11 cellular contexts compared by ENCODE assay signal in genomic region chr4:128660361-128660964, GRCh38.
A peak's percentile ranks its signal among the peaks of the same experiment; 100 is the strongest.
DNase-seq lines count a peak whose midpoint lies in the region; ATAC-seq lines count a peak whose summit lies in the region.
"Had no signal": no experiment of that assay in that cellular context is flagged by ENCODE, and none has a peak within 500 bp of the region (broad histone marks: within the 10 kb centered on the region; RNA-seq: fewer than 3 reads in every experiment).

No MANE protein-coding gene starts in this region.

- DNase-seq in Right ventricle myocardium inferior (ENCODE audit: missing footprints), result no peak
- DNase-seq in cardiac septum (ENCODE audit: low spot score), result no peak
- DNase-seq in fibroblast of the conjunctiva (ENCODE audit: low read depth), result peak; percentile 74
- DNase-seq in myocyte (ENCODE audit: low read depth), result peak; percentile 16
- no peak for DNase-seq in dedifferentiated amniotic fluid mesenchymal stem cell (ENCODE audit: extremely low spot score)
- no peak for DNase-seq in stimulated activated CD4-positive, alpha-beta T cell treated with anti-CD3 and anti-CD28 coated beads, Interleukin-2, amount 100 ng/mL, for 24 hours
- DNase-seq: 8988T; activated CD4-positive, alpha-beta T cell treated with anti-CD3 and anti-CD28 coated beads, Interleukin-2, amount 10 ng/mL, durations not matched to agents 7 days and 5 days; NCI-H510A had no signal

- intact Hi-C loops in Right ventricle myocardium inferior (cut with DNase I), result loop anchor here (2.0 kb wide), 1 partner anchor 150 kb away; no protein-coding TSS in a partner anchor
- intact Hi-C loops in cardiac septum (cut with DNase I), result no loop called here

- ATAC-seq in Right ventricle myocardium inferior (peak; percentile 95), HG03469 (IDR thresholded peaks at IDR 0.05; ENCODE audit: unreplicated experiment) (no peak), GM21576 (IDR thresholded peaks at IDR 0.05; ENCODE audit: unreplicated experiment) (no peak)

Comparison
In these comparisons a context has a peak if more than half of its experiments do, and no peak if none do; other contexts are left out.
1. DNase-seq: peak in fibroblast of the conjunctiva (single experiment) and myocyte (single experiment); none in Right ventricle myocardium inferior (single experiment), cardiac septum (single experiment), dedifferentiated amniotic fluid mesenchymal stem cell (single experiment) and stimulated activated CD4-positive, alpha-beta T cell treated with anti-CD3 and anti-CD28 coated beads, Interleukin-2, amount 100 ng/mL, for 24 hours (0 of 2).